ENCODE assay signal across 21 cellular contexts in the genomic region with DNA sequence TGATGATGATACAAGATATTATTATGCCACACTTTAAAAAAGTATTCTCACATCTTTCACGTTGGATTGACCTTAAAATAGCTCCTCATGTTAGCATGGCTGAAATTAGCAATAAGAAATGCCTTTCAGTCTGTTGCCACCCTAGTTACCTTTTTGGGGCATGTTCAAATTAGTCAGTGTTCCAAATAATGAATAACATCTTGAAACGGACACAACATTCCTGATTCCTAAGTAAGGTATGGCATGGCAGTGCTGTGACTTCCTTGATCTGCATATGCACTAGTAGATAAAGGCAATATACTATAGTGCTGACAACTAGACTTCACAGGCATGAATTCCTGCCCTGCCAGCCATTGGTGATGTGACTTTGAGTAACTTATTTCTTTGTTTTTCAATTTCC.
DNase-seq lines count a peak whose midpoint lies in the region; ATAC-seq, FAIRE-seq and TF ChIP-seq lines count a peak whose summit lies in the region.
"Had no signal": no experiment of that assay in that cellular context is flagged by ENCODE, and none has a peak within 500 bp of the region (broad histone marks: within the 10 kb centered on the region; RNA-seq: fewer than 3 reads in every experiment).

No MANE protein-coding gene starts in this region.

- H3K4me1 ChIP-seq in SK-N-SH (ENCODE audit: control insufficient read depth in 1 of 2, insufficient read depth in 2 of 2, low read depth in 1 of 2, low read length in 1 of 2) = peaks cover 0 to 31% of the 10 kb centered on the region in 2 experiments; a peak in 1 of 4 replicates
- H3K4me1 ChIP-seq in osteoblast (ENCODE audit: insufficient read depth, low read length) = peaks cover 22% of the 10 kb centered on the region
- H3K4me1 ChIP-seq in neural progenitor cell = no peaks in the 10 kb centered on the region

- FAIRE-seq in bronchial epithelial cell (lab: Jason Lieb, UNC) = no peak
- FAIRE-seq: HepG2 had no signal

- H3K27ac Mint-ChIP-seq in neural progenitor cell = no peak overlapping the region
- H3K27ac Mint-ChIP-seq in WTC11 = no peak overlapping the region
- H3K27ac Mint-ChIP-seq: CD14-positive monocyte had no signal

- no peaks in the 10 kb centered on the region for H3K79me2 ChIP-seq in SK-N-SH (ENCODE audit: insufficient read depth)
- no peaks in the 10 kb centered on the region for H3K79me2 ChIP-seq in osteoblast (ENCODE audit: insufficient read depth, low read length)
- no peaks in the 10 kb centered on the region for H3K79me2 ChIP-seq in neural progenitor cell (ENCODE audit: low read depth)

- no peak overlapping the region for H2AFZ ChIP-seq in SK-N-SH (ENCODE audit: low read depth)
- H2AFZ ChIP-seq in osteoblast (ENCODE audit: low read length) = peak overlapping the region; percentile 7
- H2AFZ ChIP-seq in neural progenitor cell (replicated peaks) = no peak overlapping the region

- TF ChIP-seq CTCF in SK-N-SH (IDR thresholded peaks at IDR 0.05) (no peak), bronchial epithelial cell (IDR thresholded peaks at IDR 0.05; ENCODE audit: insufficient read depth, low read length, severe bottlenecking) (no peak), osteoblast (IDR thresholded peaks at IDR 0.05; ENCODE audit: extremely low read depth, low read depth, low read length) (no peak), neural progenitor cell (IDR thresholded peaks at IDR 0.05) (no peak), WTC11 (IDR thresholded peaks at IDR 0.05) (no peak)

- POLR2A ChIA-PET in SK-N-SH (lab: Yijun Ruan, JAX) = no interaction called here
- POLR2A ChIA-PET in WTC11 (lab: Charles Lee) = no interaction called here

- H3K4me3 Mint-ChIP-seq in neural progenitor cell (no peak overlapping the region), WTC11 (no peak overlapping the region)
- H3K4me3 Mint-ChIP-seq: CD14-positive monocyte had no signal

- ATAC-seq in SK-N-SH treated with all-trans-retinoic acid at 6 μM for 48 hours (no peak), WTC11 (no peak)
- ATAC-seq: HepG2 had no signal

- H3K27me3 ChIP-seq in SK-N-SH (ENCODE audit: insufficient read depth) = no peaks in the 10 kb centered on the region
- H3K27me3 ChIP-seq in MG63 = no peaks in the 10 kb centered on the region
- H3K27me3 ChIP-seq in bronchial epithelial cell (ENCODE audit: control insufficient read depth, insufficient read depth, low read length) = no peaks in the 10 kb centered on the region
- H3K27me3 ChIP-seq in osteoblast (ENCODE audit: insufficient read depth, low read length) = no peaks in the 10 kb centered on the region
- no peaks in the 10 kb centered on the region for H3K27me3 ChIP-seq in neural progenitor cell

- DNase-seq in SK-N-SH (no peak), MG63 (peak; percentile 4), bronchial epithelial cell (ENCODE audit: low read depth) (peak; percentile 70), osteoblast (ENCODE audit: insufficient read length, low spot score, missing footprints) (no peak), C1 segment of cervical spinal cord (lab: John Stamatoyannopoulos, UW) (no peak), neural progenitor cell (ENCODE audit: low spot score) (no peak), WTC11 (ENCODE audit: low spot score) (no peak)
- DNase-seq: DMS53, GOT3, KBM-7, NCI-H1092 treated with DMSO at 0.1 percent for 48 hours, NCI-H1436 treated with DMSO at 0.1 percent for 48 hours, NCI-H1930, NCI-H226, NCI-H510A treated with DMSO at 0.1 percent for 48 hours, NCI-H748 treated with DMSO at 0.1 percent for 48 hours, SIG-M5 had no signal

- H3K4me2 ChIP-seq in SK-N-SH (no peak overlapping the region), osteoblast (ENCODE audit: insufficient read depth, low read length) (no peak overlapping the region), neural progenitor cell (no peak overlapping the region)

- no peak for TF ChIP-seq EP300 in SK-N-SH (IDR thresholded peaks at IDR 0.05; ENCODE audit: borderline replicate concordance in 1 of 2, low read depth in 1 of 2, low read length in 1 of 2)

- peak overlapping the region in 1 of 2 experiments; percentile 6; a peak in 1 of 4 replicates for H3K27ac ChIP-seq in SK-N-SH (ENCODE audit: low read depth in 2 of 2, low read length in 1 of 2)
- no peak overlapping the region for H3K27ac ChIP-seq in osteoblast (ENCODE audit: low read depth, low read length)
- no peak overlapping the region for H3K27ac ChIP-seq in neural progenitor cell
- H3K27ac ChIP-seq: 22Rv1 had no signal

- H3K9me3 Mint-ChIP-seq in neural progenitor cell = no peaks in the 10 kb centered on the region
- H3K9me3 Mint-ChIP-seq in WTC11 = peaks cover 18% of the 10 kb centered on the region

- H3K4me3 ChIP-seq in SK-N-SH (ENCODE audit: low read depth in 2 of 2, low read length in 1 of 2) (no peak overlapping the region), MG63 (no peak overlapping the region), bronchial epithelial cell (ENCODE audit: low read depth, low read length) (no peak overlapping the region), osteoblast (ENCODE audit: insufficient read depth, low read length) (no peak overlapping the region), neural progenitor cell (no peak overlapping the region)

- H3K36me3 Mint-ChIP-seq in neural progenitor cell (no peaks in the 10 kb centered on the region), WTC11 (no peaks in the 10 kb centered on the region; the same call in 1 of the 2 replicates)
- H3K36me3 Mint-ChIP-seq: CD14-positive monocyte had no signal

- H3K27me3 Mint-ChIP-seq in neural progenitor cell (ENCODE audit: insufficient read depth, low read depth) (no peaks in the 10 kb centered on the region), WTC11 (ENCODE audit: low read depth) (no peaks in the 10 kb centered on the region)

- H3K4me1 Mint-ChIP-seq in neural progenitor cell (no peaks in the 10 kb centered on the region), WTC11 (peaks cover 17% of the 10 kb centered on the region)
- H3K4me1 Mint-ChIP-seq: CD14-positive monocyte had no signal

- H3K9me2 ChIP-seq in SK-N-SH = no peaks in the 10 kb centered on the region

- H3K9ac ChIP-seq in SK-N-SH = no peak overlapping the region
- no peak overlapping the region for H3K9ac ChIP-seq in neural progenitor cell

- H3K9me3 ChIP-seq in SK-N-SH = no peaks in the 10 kb centered on the region
- peaks cover 19% of the 10 kb centered on the region for H3K9me3 ChIP-seq in MG63
- H3K9me3 ChIP-seq in osteoblast (ENCODE audit: low read depth, low read length) = no peaks in the 10 kb centered on the region
- H3K9me3 ChIP-seq in neural progenitor cell (ENCODE audit: low read depth) = no peaks in the 10 kb centered on the region

- WGBS in SK-N-SH (ENCODE audit: low lambda C conversion rate) = 49% methylated on average over 2 of the region's 2 CpGs

- H4K20me1 ChIP-seq in SK-N-SH (ENCODE audit: insufficient read depth) (no peaks in the 10 kb centered on the region), osteoblast (ENCODE audit: insufficient read depth, low read length) (no peaks in the 10 kb centered on the region), neural progenitor cell (ENCODE audit: low read depth) (no peaks in the 10 kb centered on the region)

- CTCF ChIA-PET in SK-N-SH (lab: Yijun Ruan, JAX) (no interaction called here), WTC11 (lab: Charles Lee) (no interaction called here)

- H3K36me3 ChIP-seq in SK-N-SH (replicated peaks in 1 of 2; ENCODE audit: control insufficient read depth in 1 of 2, insufficient read depth in 2 of 2, low read length in 1 of 2) (peaks cover 0 to 5% of the 10 kb centered on the region in 2 experiments), MG63 (peaks cover 12% of the 10 kb centered on the region), bronchial epithelial cell (ENCODE audit: control insufficient read depth, insufficient read depth, low read length) (no peaks in the 10 kb centered on the region), osteoblast (ENCODE audit: insufficient read depth, low read length) (no peaks in the 10 kb centered on the region), neural progenitor cell (no peaks in the 10 kb centered on the region)

- peaks cover 38% of the 10 kb centered on the region for H3F3A ChIP-seq in SK-N-SH (replicated peaks; ENCODE audit: insufficient read depth)
- H3F3A ChIP-seq in neural progenitor cell (ENCODE audit: low read depth) = no peaks in the 10 kb centered on the region

- TF ChIP-seq RAD21 in SK-N-SH (IDR thresholded peaks at IDR 0.05; ENCODE audit: low read length) = no peak

TF ChIP-seq in SK-N-SH, 30 proteins besides CTCF, POLR2A, EP300 and RAD21 (continues in another document):
- TF ChIP-seq EZH2phosphoT487 (IDR thresholded peaks at IDR 0.05; ENCODE audit: borderline replicate concordance, low read depth) (no peak), ELF1 (IDR thresholded peaks at IDR 0.05) (no peak; the same call in 1 of the 2 replicates), TCF12 (IDR thresholded peaks at IDR 0.05) (peak; percentile 30; the same call in 1 of the 2 replicates)

TF ChIP-seq in SK-N-SH treated with all-trans-retinoic acid at 6 μM for 48 hours, 23 proteins besides CTCF, POLR2A, EP300 and RAD21 (continues in another document):
- TF ChIP-seq, protein P1, sequence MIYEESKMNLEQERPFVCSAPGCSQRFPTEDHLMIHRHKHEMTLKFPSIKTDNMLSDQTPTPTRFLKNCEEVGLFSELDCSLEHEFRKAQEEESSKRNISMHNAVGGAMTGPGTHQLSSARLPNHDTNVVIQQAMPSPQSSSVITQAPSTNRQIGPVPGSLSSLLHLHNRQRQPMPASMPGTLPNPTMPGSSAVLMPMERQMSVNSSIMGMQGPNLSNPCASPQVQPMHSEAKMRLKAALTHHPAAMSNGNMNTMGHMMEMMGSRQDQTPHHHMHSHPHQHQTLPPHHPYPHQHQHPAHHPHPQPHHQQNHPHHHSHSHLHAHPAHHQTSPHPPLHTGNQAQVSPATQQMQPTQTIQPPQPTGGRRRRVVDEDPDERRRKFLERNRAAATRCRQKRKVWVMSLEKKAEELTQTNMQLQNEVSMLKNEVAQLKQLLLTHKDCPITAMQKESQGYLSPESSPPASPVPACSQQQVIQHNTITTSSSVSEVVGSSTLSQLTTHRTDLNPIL (CRISPR knock-in tag; IDR thresholded peaks at IDR 0.05; ENCODE audit: low read depth) = no peak

TF ChIP-seq in WTC11, 78 proteins besides CTCF, POLR2A, EP300 and RAD21 (continues in another document):
- TF ChIP-seq JUN (CRISPR knock-in tag; IDR thresholded peaks at IDR 0.05) = no peak
- no peak for TF ChIP-seq RORB (CRISPR knock-in tag; IDR thresholded peaks at IDR 0.05)
- no peak for TF ChIP-seq GABPB1 (CRISPR knock-in tag; IDR thresholded peaks at IDR 0.05)
- no peak for TF ChIP-seq TCF7 (CRISPR knock-in tag; IDR thresholded peaks at IDR 0.05; ENCODE audit: low read depth)
- no peak for TF ChIP-seq FOXP1 (CRISPR knock-in tag; IDR thresholded peaks at IDR 0.05; ENCODE audit: borderline replicate concordance)
- TF ChIP-seq NFYB (CRISPR knock-in tag; conservative IDR thresholded peaks at IDR 0.05; ENCODE audit: low read depth) = no peak
- TF ChIP-seq, protein P2, sequence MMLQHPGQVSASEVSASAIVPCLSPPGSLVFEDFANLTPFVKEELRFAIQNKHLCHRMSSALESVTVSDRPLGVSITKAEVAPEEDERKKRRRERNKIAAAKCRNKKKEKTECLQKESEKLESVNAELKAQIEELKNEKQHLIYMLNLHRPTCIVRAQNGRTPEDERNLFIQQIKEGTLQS (CRISPR knock-in tag; conservative IDR thresholded peaks at IDR 0.05) = no peak

Comparison
In these comparisons a context has a peak if more than half of its experiments do, and no peak if none do; other contexts are left out.
1. DNase-seq: peak in MG63 (single experiment) and bronchial epithelial cell (single experiment); none in SK-N-SH (single experiment), osteoblast (single experiment), C1 segment of cervical spinal cord (0 of 14), neural progenitor cell (single experiment) and WTC11 (single experiment).